15 cellular contexts compared by ENCODE assay signal in genomic region chr4:142743071-142743825, GRCh38.
DNase-seq lines count a peak whose midpoint lies in the region; ATAC-seq and TF ChIP-seq lines count a peak whose summit lies in the region.
"Had no signal": no experiment of that assay in that cellular context is flagged by ENCODE, and none has a peak within 500 bp of the region (broad histone marks: within the 10 kb centered on the region; RNA-seq: fewer than 3 reads in every experiment).

No MANE protein-coding gene starts in this region.

- H3K27ac ChIP-seq in heart left ventricle, result no peak overlapping the region

- intact Hi-C loops in heart left ventricle (cut with DNase I), result no loop called here
- intact Hi-C loops in cardiac septum (cut with DNase I), result no loop called here

- no peak overlapping the region for H3K4me3 ChIP-seq in heart left ventricle

- no peak for DNase-seq in heart left ventricle
- no peak for DNase-seq in cardiac septum (ENCODE audit: low spot score)
- DNase-seq in astrocyte of the hippocampus (ENCODE audit: low read depth, low spot score), result peak; percentile 66
- DNase-seq in glomerular visceral epithelial cell (ENCODE audit: extremely low spot score), result peak; percentile 4
- DNase-seq in stromal cell of bone marrow (ENCODE audit: low read depth), result peak; percentile 48
- no peak for DNase-seq in iPS-NIHi11 (ENCODE audit: low spot score)
- DNase-seq: activated CD4-positive, alpha-beta memory T cell treated with anti-CD3 and anti-CD28 coated beads, Interleukin-2, amount 10 ng/mL, durations not matched to agents 7 days and 5 days; anterior cingulate cortex; left colon; NCI-H1105; stimulated activated naive CD8-positive, alpha-beta T cell treated with anti-CD3 and anti-CD28 coated beads, Interleukin-15, Interleukin-2, amounts not matched to agents 100 U/mL and 50 U/mL, for 24 hours had no signal

- TF ChIP-seq CTCF in heart left ventricle (IDR thresholded peaks at IDR 0.05), result no peak

- no peak for TF ChIP-seq POLR2A in heart left ventricle (IDR thresholded peaks at IDR 0.05)

- H3K36me3 ChIP-seq in heart left ventricle, result no peaks in the 10 kb centered on the region

- ATAC-seq in heart left ventricle, result peak in 3 of 4 donors; percentile 52 to 70 (median 56)
- no peak for ATAC-seq in HG03571 (IDR thresholded peaks at IDR 0.05; ENCODE audit: unreplicated experiment)
- no peak for ATAC-seq in HG03565 (IDR thresholded peaks at IDR 0.05; ENCODE audit: unreplicated experiment)
- ATAC-seq: activated T-helper 17 cell treated with anti-CD3 and anti-CD28 coated beads, Interleukin-2, amount 50 U/mL, for 72 hours; left colon; natural killer cell treated with Interleukin-12 subunit alpha and Interleukin-12 subunit beta and Interleukin-15 and Interleukin-18, amount 100 ng/mL, for 72 hours; stimulated activated naive CD8-positive, alpha-beta T cell treated with anti-CD3 and anti-CD28 coated beads, Interleukin-15, Interleukin-2, amounts not matched to agents 100 U/mL and 50 U/mL, for 24 hours had no signal

- H3K9me3 ChIP-seq in heart left ventricle, result peaks cover 0 to 37% (median 0%) of the 10 kb centered on the region in 12 donors

- peaks cover 0 to 7% (median 0%) of the 10 kb centered on the region in 12 donors for H3K4me1 ChIP-seq in heart left ventricle

- no peaks in the 10 kb centered on the region for H3K27me3 ChIP-seq in heart left ventricle

Comparison
In these comparisons a context has a peak if more than half of its experiments do, and no peak if none do; other contexts are left out.
1. ATAC-seq: peak in heart left ventricle (3 of 4); none in HG03571 (single experiment) and HG03565 (single experiment).
2. DNase-seq: peak in astrocyte of the hippocampus (single experiment), glomerular visceral epithelial cell (single experiment) and stromal cell of bone marrow (single experiment); none in heart left ventricle (0 of 5), cardiac septum (single experiment) and iPS-NIHi11 (single experiment).